ENCODE assay signal across 8 cellular contexts in the genomic region with DNA sequence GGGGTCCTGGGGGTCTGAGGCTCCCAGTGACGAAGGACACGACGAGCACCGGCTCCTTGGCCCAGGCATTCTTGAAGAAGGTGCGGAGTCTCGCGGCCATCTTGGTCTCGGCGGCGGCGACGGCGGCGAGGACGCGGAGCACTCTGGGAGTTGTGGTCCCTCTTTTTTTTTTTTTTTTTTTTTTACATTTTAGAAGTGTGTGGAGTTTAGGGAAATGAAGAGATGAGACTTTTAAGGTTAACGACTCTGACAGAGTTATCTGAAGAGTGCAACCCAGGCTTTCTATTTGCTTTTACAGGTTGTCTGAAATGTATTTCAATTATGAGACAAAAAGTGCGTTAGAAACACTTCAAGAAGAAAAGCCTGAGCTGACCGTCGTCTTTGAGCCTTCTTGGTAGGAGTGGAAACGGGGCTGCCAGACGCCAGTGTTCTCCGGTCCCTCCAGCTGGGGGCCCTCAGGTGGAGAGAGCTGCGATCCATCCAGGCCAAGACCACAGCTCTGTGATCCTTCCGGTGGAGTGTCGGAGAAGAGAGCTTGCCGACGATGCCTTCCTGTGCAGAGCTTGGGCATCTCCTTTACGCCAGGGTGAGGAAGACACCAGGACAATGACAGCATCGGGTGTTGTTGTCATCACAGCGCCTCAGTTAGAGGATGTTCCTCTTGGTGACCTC. TPM values are rescaled to one million over a fixed set of nuclear protein-coding genes. Genes with fewer than 3 reads are reported as not detected.
DNase-seq lines count a peak whose midpoint lies in the region; ATAC-seq, FAIRE-seq and TF ChIP-seq lines count a peak whose summit lies in the region.

No MANE protein-coding gene starts in this region.

- TF ChIP-seq POLR2A in GM19193 (IDR thresholded peaks at IDR 0.05; ENCODE audit: extremely low read depth, insufficient read depth, insufficient read length) (peak; percentile 22), body of pancreas (IDR thresholded peaks at IDR 0.05) (peak in 2 of 3 donors; percentile 42 to 43)

- H3K9ac ChIP-seq in iPS-15b (ENCODE audit: low read depth, low read length): peak overlapping the region; percentile 62

- peak; percentile 88 for ATAC-seq in body of pancreas

- H3K9me3 ChIP-seq in body of pancreas (no peaks in the 10 kb centered on the region), iPS-15b (ENCODE audit: control insufficient read depth, insufficient read depth, low read length) (no peaks in the 10 kb centered on the region)

- intact Hi-C loops in body of pancreas (cut with DNase I): no loop called here
- intact Hi-C loops in activated T-helper 2 cell treated with anti-CD3 and anti-CD28 coated beads, Interferon-gamma antibody, Interleukin-2, Interleukin-4, amounts not matched to agents 10 μg/mL and 5 μg/mL and 100 μg/mL, durations not matched to agents 14 hours and 24 hours and 36 hours (cut with micrococcal nuclease): no loop called here

- H3K4me3 Mint-ChIP-seq in activated T-helper 2 cell treated with anti-CD3 and anti-CD28 coated beads, Interferon-gamma antibody, Interleukin-2, Interleukin-4, amounts not matched to agents 10 μg/mL and 5 μg/mL and 100 μg/mL, durations not matched to agents 14 hours and 24 hours and 36 hours (ENCODE audit: low read depth): no peak overlapping the region

- no peaks in the 10 kb centered on the region for H3K27me3 Mint-ChIP-seq in activated T-helper 2 cell treated with anti-CD3 and anti-CD28 coated beads, Interferon-gamma antibody, Interleukin-2, Interleukin-4, amounts not matched to agents 10 μg/mL and 5 μg/mL and 100 μg/mL, durations not matched to agents 14 hours and 24 hours and 36 hours (ENCODE audit: low read depth)

- H3K27me3 ChIP-seq in body of pancreas (no peaks in the 10 kb centered on the region), iPS-15b (ENCODE audit: control insufficient read depth, insufficient read depth, low read length) (no peaks in the 10 kb centered on the region)

- no peak overlapping the region for H3K27ac ChIP-seq in body of pancreas

- no peak for FAIRE-seq in RCC 7860 (lab: Jason Lieb, UNC)

- peak overlapping the region in 1 of 2 donors; percentile 26 for H3K4me3 ChIP-seq in body of pancreas
- H3K4me3 ChIP-seq in iPS-15b (ENCODE audit: low read depth, low read length): peak overlapping the region; percentile 48

- no peaks in the 10 kb centered on the region for H3K36me3 Mint-ChIP-seq in activated T-helper 2 cell treated with anti-CD3 and anti-CD28 coated beads, Interferon-gamma antibody, Interleukin-2, Interleukin-4, amounts not matched to agents 10 μg/mL and 5 μg/mL and 100 μg/mL, durations not matched to agents 14 hours and 24 hours and 36 hours (ENCODE audit: low read depth)

- TF ChIP-seq CTCF in body of pancreas (IDR thresholded peaks at IDR 0.05): no peak

- peaks cover 1% of the 10 kb centered on the region for H3K4me1 Mint-ChIP-seq in activated T-helper 2 cell treated with anti-CD3 and anti-CD28 coated beads, Interferon-gamma antibody, Interleukin-2, Interleukin-4, amounts not matched to agents 10 μg/mL and 5 μg/mL and 100 μg/mL, durations not matched to agents 14 hours and 24 hours and 36 hours (ENCODE audit: low read depth)

- H3K4me1 ChIP-seq in body of pancreas (peaks cover 5% of the 10 kb centered on the region), iPS-15b (ENCODE audit: control insufficient read depth, insufficient read depth, low read length) (no peaks in the 10 kb centered on the region)

- no peaks in the 10 kb centered on the region for H3K36me3 ChIP-seq in body of pancreas (replicated peaks in 1 of 2; ENCODE audit: insufficient read depth in 1 of 2, low read depth in 2 of 2)
- H3K36me3 ChIP-seq in iPS-15b (ENCODE audit: control insufficient read depth, insufficient read depth, low read length): no peaks in the 10 kb centered on the region

- WGBS in body of pancreas, 2 donors: 3 to 10% methylated on average over 30 to 31 of the region's 31 CpGs

- DNase-seq in NCI-H524 (lab: John Stamatoyannopoulos, UW) (peak; percentile 34), body of pancreas (peak; percentile 60 to 71 (median 66)), retina (peak; percentile 89), RCC 7860 (ENCODE audit: low spot score) (no peak), D341Med (ENCODE audit: low spot score) (no peak)
- no peak for DNase-seq in activated T-helper 2 cell treated with anti-CD3 and anti-CD28 coated beads, Interferon-gamma antibody, Interleukin-2, Interleukin-4, amounts not matched to agents 10 μg/mL and 5 μg/mL and 100 μg/mL, durations not matched to agents 14 hours and 24 hours and 36 hours (ENCODE audit: low spot score)

- H3K9me3 Mint-ChIP-seq in activated T-helper 2 cell treated with anti-CD3 and anti-CD28 coated beads, Interferon-gamma antibody, Interleukin-2, Interleukin-4, amounts not matched to agents 10 μg/mL and 5 μg/mL and 100 μg/mL, durations not matched to agents 14 hours and 24 hours and 36 hours: no peaks in the 10 kb centered on the region

- H3K27ac Mint-ChIP-seq in activated T-helper 2 cell treated with anti-CD3 and anti-CD28 coated beads, Interferon-gamma antibody, Interleukin-2, Interleukin-4, amounts not matched to agents 10 μg/mL and 5 μg/mL and 100 μg/mL, durations not matched to agents 14 hours and 24 hours and 36 hours: no peak overlapping the region

RNA-seq across cellular contexts. Expression of a gene that starts 9.7 kb away (rescaled TPM):
- not detected for total RNA-seq in body of pancreas
- not detected in 2 replicates for total RNA-seq in activated T-helper 2 cell treated with anti-CD3 and anti-CD28 coated beads, Interferon-gamma antibody, Interleukin-2, Interleukin-4, amounts not matched to agents 10 μg/mL and 5 μg/mL and 100 μg/mL, durations not matched to agents 14 hours and 24 hours and 36 hours

RNA-seq across cellular contexts. Expression of a gene that starts 32.3 kb away (rescaled TPM):
- total RNA-seq in body of pancreas: 1 to 10 TPM in 1 of 2 donors, under 1 TPM in 1; 0.26 to 1.6 TPM
- 0.09 and 0.30 TPM in 2 replicates for total RNA-seq in activated T-helper 2 cell treated with anti-CD3 and anti-CD28 coated beads, Interferon-gamma antibody, Interleukin-2, Interleukin-4, amounts not matched to agents 10 μg/mL and 5 μg/mL and 100 μg/mL, durations not matched to agents 14 hours and 24 hours and 36 hours

Comparison
In these comparisons a context has a peak if more than half of its experiments do, and no peak if none do; other contexts are left out.
1. DNase-seq: peak in NCI-H524 (2 of 2), body of pancreas (4 of 4) and retina (single experiment); none in RCC 7860 (single experiment), activated T-helper 2 cell treated with anti-CD3 and anti-CD28 coated beads, Interferon-gamma antibody, Interleukin-2, Interleukin-4, amounts not matched to agents 10 μg/mL and 5 μg/mL and 100 μg/mL, durations not matched to agents 14 hours and 24 hours and 36 hours (single experiment) and D341Med (single experiment).